Comparison of ENCODE assay signal across 8 cellular contexts in genomic region chr20:31698803-31699718, GRCh38. TPM values are rescaled to one million over a fixed set of nuclear protein-coding genes. Genes with fewer than 3 reads are reported as not detected.
A peak's percentile ranks its signal among the peaks of the same experiment; 100 is the strongest.
DNase-seq lines count a peak whose midpoint lies in the region; ATAC-seq and TF ChIP-seq lines count a peak whose summit lies in the region.

No MANE protein-coding gene starts in this region.

- H3K4me1 ChIP-seq in DND-41 (ENCODE audit: insufficient read depth, low read length) (peaks cover 80% of the 10 kb centered on the region), mesendoderm (ENCODE audit: control insufficient read depth, low read depth, low read length) (peaks cover 9% of the 10 kb centered on the region), upper lobe of left lung (peaks cover 64 to 97% (median 83%) of the 10 kb centered on the region in 4 donors)

- peak; percentile 93 to 100 (median 98) for TF ChIP-seq EP300 in upper lobe of left lung (IDR thresholded peaks at IDR 0.05)

- no peaks in the 10 kb centered on the region for H3K9me3 ChIP-seq in DND-41 (ENCODE audit: insufficient read depth, low read length, severe bottlenecking)
- H3K9me3 ChIP-seq in upper lobe of left lung = no peaks in the 10 kb centered on the region

- no peak overlapping the region for H2AFZ ChIP-seq in DND-41 (ENCODE audit: low read depth, low read length)

- no peak overlapping the region for H2BK15ac ChIP-seq in mesendoderm (replicated peaks; ENCODE audit: low read depth)

- H2BK120ac ChIP-seq in mesendoderm (ENCODE audit: low read depth, low read length) = no peak overlapping the region

- H3K27me3 ChIP-seq in DND-41 (ENCODE audit: insufficient read depth, low read length, poor library complexity) = no peaks in the 10 kb centered on the region
- H3K27me3 ChIP-seq in dorsolateral prefrontal cortex = no peaks in the 10 kb centered on the region
- no peaks in the 10 kb centered on the region for H3K27me3 ChIP-seq in mesendoderm (ENCODE audit: insufficient read depth, low read length, poor library complexity)
- H3K27me3 ChIP-seq in upper lobe of left lung = no peaks in the 10 kb centered on the region

- peak overlapping the region; percentile 14; the same call in 1 of the 2 replicates for H3K4me2 ChIP-seq in DND-41 (ENCODE audit: insufficient read depth, low read length)
- H3K4me2 ChIP-seq in mesendoderm (ENCODE audit: low read length) = no peak overlapping the region

- H2AK5ac ChIP-seq in mesendoderm (ENCODE audit: low read length) = no peak overlapping the region

- peaks cover 95% of the 10 kb centered on the region for H3K36me3 ChIP-seq in DND-41 (ENCODE audit: insufficient read depth, low read length)
- no peaks in the 10 kb centered on the region for H3K36me3 ChIP-seq in mesendoderm (ENCODE audit: control insufficient read depth, insufficient read depth, low read length)
- peaks cover 0 to 33% (median 6%) of the 10 kb centered on the region in 4 donors for H3K36me3 ChIP-seq in upper lobe of left lung

- no peak overlapping the region for H3K56ac ChIP-seq in mesendoderm (ENCODE audit: low read length)

- POLR2A ChIA-PET in RWPE1 (lab: Yijun Ruan, JAX; ENCODE audit: low non-redundant PET) = interaction anchor here (1.4 to 2.4 kb wide), 2 partner anchors 14 to 20 kb away, joined by 6 to 7 read pairs; no protein-coding TSS in a partner anchor

- no peak overlapping the region for H4K5ac ChIP-seq in mesendoderm (ENCODE audit: low read length)

- no peak overlapping the region for H3K23ac ChIP-seq in mesendoderm (ENCODE audit: low read length)

- no peak overlapping the region for H3K18ac ChIP-seq in mesendoderm (ENCODE audit: low read length)

- H3K4ac ChIP-seq in mesendoderm (ENCODE audit: low read depth, low read length) = no peak overlapping the region

- H3K9ac ChIP-seq in DND-41 (ENCODE audit: low read depth, low read length) (peak overlapping the region; percentile 6; the same call in 1 of the 2 replicates), mesendoderm (ENCODE audit: low read length) (no peak overlapping the region)

- CTCF ChIA-PET in RWPE1 (lab: Yijun Ruan, JAX) = interaction anchor here (0.6 to 2.3 kb wide), 12 partner anchors 11 to 576 kb away, joined by 3 to 16 read pairs (median 3); partner anchors contain the start of gene BCL2L1

- no peak overlapping the region for H2BK5ac ChIP-seq in mesendoderm (ENCODE audit: low read length)

- H4K8ac ChIP-seq in mesendoderm (ENCODE audit: low read depth, low read length) = no peak overlapping the region

- intact Hi-C loops in dorsolateral prefrontal cortex (cut with DNase I) = no loop called here

- peak; percentile 48; the same call in 1 of the 3 replicates for ATAC-seq in DND-41 (ENCODE audit: insufficient read depth, low read depth)
- ATAC-seq in GM19455 (IDR thresholded peaks at IDR 0.05; ENCODE audit: unreplicated experiment) = peak; percentile 96
- ATAC-seq in HG03460 (IDR thresholded peaks at IDR 0.05; ENCODE audit: unreplicated experiment) = peak; percentile 94
- peak; percentile 93 to 94 for ATAC-seq in upper lobe of left lung (ENCODE audit: low FRiP score in 2 of 2)

- H3K4me3 ChIP-seq in DND-41 (ENCODE audit: low read depth in 1 of 2, low read length in 2 of 2) (no peak overlapping the region), dorsolateral prefrontal cortex (peak overlapping the region in 13 of 59 donors; percentile 2 to 36 (median 16)), mesendoderm (ENCODE audit: low read length) (no peak overlapping the region), upper lobe of left lung (no peak overlapping the region)

- peaks cover 7% of the 10 kb centered on the region for H3K79me1 ChIP-seq in mesendoderm (ENCODE audit: low read length)

- TF ChIP-seq POLR2A in upper lobe of left lung (IDR thresholded peaks at IDR 0.05) = peak in 2 of 4 donors; percentile 11 to 60

- H3K79me2 ChIP-seq in DND-41 (ENCODE audit: insufficient read depth, low read length) = peaks cover 100% of the 10 kb centered on the region
- no peaks in the 10 kb centered on the region for H3K79me2 ChIP-seq in mesendoderm (ENCODE audit: control insufficient read depth, insufficient read depth, low read length)

- TF ChIP-seq CTCF in DND-41 (IDR thresholded peaks at IDR 0.05; ENCODE audit: borderline replicate concordance, extremely low read depth, low read length, poor library complexity, severe bottlenecking) (no peak), RWPE1 (conservative IDR thresholded peaks at IDR 0.05; ENCODE audit: low read depth) (no peak), dorsolateral prefrontal cortex (IDR thresholded peaks at IDR 0.05 in 54 of 56, conservative IDR thresholded peaks at IDR 0.05 in 2 of 56; ENCODE audit: low read depth in 1 of 56, partially characterized antibody in 56 of 56) (peak in 1 of 56 donors; percentile 10), upper lobe of left lung (IDR thresholded peaks at IDR 0.05) (no peak)

- peaks cover 75% of the 10 kb centered on the region for H4K20me1 ChIP-seq in DND-41 (ENCODE audit: insufficient read depth, low read length)

- WGBS in mesendoderm (ENCODE audit: extremely low coverage, insufficient coverage, low lambda C conversion rate) = no CpG with 5 or more reads among the region's 6 CpGs
- WGBS in upper lobe of left lung, 2 donors = 24 to 38% methylated on average over 6 of the region's 6 CpGs

- DNase-seq in DND-41 (no peak), RWPE1 (ENCODE audit: low spot score) (peak; percentile 95), dorsolateral prefrontal cortex (peak in 7 of 10 donors; percentile 50 to 80 (median 61)), mesendoderm (peak; percentile 86), upper lobe of left lung (peak in 1 of 2 donors; percentile 92), NCI-H526 (lab: John Stamatoyannopoulos, UW) (no peak)

- H3K27ac ChIP-seq in DND-41 (ENCODE audit: low read length) (peak overlapping the region; percentile 73), RWPE1 (peak overlapping the region; percentile 76), dorsolateral prefrontal cortex (peak overlapping the region; percentile 73 to 100 (median 91)), mesendoderm (ENCODE audit: low read depth, low read length) (peak overlapping the region; percentile 20), upper lobe of left lung (peak overlapping the region; percentile 82 to 99 (median 90))

RNA-seq across cellular contexts. Expression of gene BCL2L1, which starts 23.6 kb away (rescaled TPM):
- total RNA-seq in dorsolateral prefrontal cortex (100 to 1,000 TPM in 77 of 120 experiments, 10 to 100 TPM in 43; 79.5 to 144 (median 103) TPM), upper lobe of left lung (100 to 1,000 TPM; 131 to 245 (median 182) TPM)
- 41.9 TPM for polyA plus RNA-seq in mesendoderm (2013, experiment 1 of 2)
- 43.7 TPM for polyA plus RNA-seq in mesendoderm (2013, experiment 2 of 2)

RNA-seq across cellular contexts. Expression of gene TPX2, which starts 40.0 kb away (rescaled TPM):
- total RNA-seq in dorsolateral prefrontal cortex (1 to 10 TPM; 1.1 to 4.1 (median 2.6) TPM), upper lobe of left lung (1 to 10 TPM; 1.0 to 6.7 (median 3.8) TPM)
- polyA plus RNA-seq in mesendoderm (2013, experiment 1 of 2) = 119 TPM
- 120 TPM for polyA plus RNA-seq in mesendoderm (2013, experiment 2 of 2)

Comparison
In these comparisons a context has a peak if more than half of its experiments do, and no peak if none do; other contexts are left out.
1. DNase-seq: peak in RWPE1 (single experiment), dorsolateral prefrontal cortex (7 of 10) and mesendoderm (single experiment); none in DND-41 (single experiment) and NCI-H526 (0 of 2).
2. H3K27ac ChIP-seq: peak in every context shown above with its lines; median percentile 91 in dorsolateral prefrontal cortex; 90 in upper lobe of left lung; 76 in RWPE1; 73 in DND-41; 20 in mesendoderm.
3. Peak in every context shown above with its lines, with median percentiles within 50 percentile points of each other: ATAC-seq.